29 cellular contexts compared by ENCODE assay signal in the genomic region with DNA sequence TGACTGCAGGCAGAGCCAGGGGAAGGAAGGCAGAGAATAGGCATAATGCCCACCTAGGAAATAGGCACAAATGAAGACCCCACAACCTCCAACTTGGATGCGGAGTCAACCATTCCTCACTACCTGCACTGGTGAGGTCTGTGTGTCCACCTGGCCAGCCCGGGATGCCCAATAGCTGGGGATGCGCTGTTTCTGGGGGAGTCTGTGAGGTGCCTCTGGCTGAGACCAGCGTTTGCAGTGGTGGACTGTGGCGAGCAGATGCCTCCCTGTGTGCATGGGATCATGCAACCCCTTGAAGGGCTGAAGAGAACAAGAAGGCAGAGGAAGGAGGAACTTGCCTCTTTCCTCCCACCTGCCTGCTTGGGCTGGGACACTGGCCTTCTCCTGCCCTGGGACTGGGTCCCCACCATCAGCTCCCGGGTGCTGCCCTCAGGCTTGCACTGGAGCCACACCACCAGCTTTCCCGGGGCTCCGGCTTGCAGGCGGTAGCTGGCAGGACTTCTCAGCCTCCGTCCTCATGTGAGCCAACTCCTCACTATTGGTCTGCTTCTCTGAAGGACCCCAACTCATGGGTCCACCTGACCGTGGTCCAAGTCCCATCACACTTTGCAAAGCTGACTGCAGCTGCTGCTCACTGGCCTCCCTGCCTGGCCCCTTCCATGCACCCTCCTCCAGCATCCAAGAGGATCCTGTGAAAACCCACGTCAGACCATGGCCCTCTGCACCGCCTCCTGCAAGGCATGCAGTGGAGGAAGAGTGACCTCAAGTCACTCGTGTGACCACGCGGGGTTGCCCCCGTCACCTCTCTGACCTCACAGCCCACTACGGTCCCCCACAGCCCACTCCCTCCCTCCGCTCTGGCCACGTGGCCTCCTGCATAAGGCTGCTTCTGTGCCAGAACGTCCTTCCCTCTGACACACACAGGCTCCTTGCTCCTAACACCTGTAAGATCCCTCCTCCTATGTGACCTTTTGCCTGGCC. TPM values are rescaled to one million over a fixed set of nuclear protein-coding genes. Genes with fewer than 3 reads are reported as not detected.
DNase-seq lines count a peak whose midpoint lies in the region; ATAC-seq, FAIRE-seq and TF ChIP-seq lines count a peak whose summit lies in the region.
"Had no signal": no experiment of that assay in that cellular context is flagged by ENCODE, and none has a peak within 500 bp of the region (broad histone marks: within the 10 kb centered on the region; RNA-seq: fewer than 3 reads in every experiment).

No MANE protein-coding gene starts in this region.

- peaks cover 19% of the 10 kb centered on the region for H3K4me1 Mint-ChIP-seq in activated naive CD4-positive, alpha-beta T cell treated with anti-CD3 and anti-CD28 coated beads, Interleukin-2, amount 50 U/mL, for 24 hours
- peaks cover 20% of the 10 kb centered on the region for H3K4me1 Mint-ChIP-seq in activated naive CD4-positive, alpha-beta T cell treated with anti-CD3 and anti-CD28 coated beads, Interleukin-2, amount 10 ng/mL, durations not matched to agents 7 days and 5 days
- peaks cover 12% of the 10 kb centered on the region in 2 donors for H3K4me1 Mint-ChIP-seq in effector memory CD8-positive, alpha-beta T cell (ENCODE audit: low read depth in 2 of 2)

- in situ Hi-C loops in K562 (cut with MboI), result no loop called here

- H3K9me3 ChIP-seq in K562 (replicated peaks; ENCODE audit: control insufficient read depth, insufficient read depth, low read depth, low read length) (no peaks in the 10 kb centered on the region), right lobe of liver (no peaks in the 10 kb centered on the region), psoas muscle (no peaks in the 10 kb centered on the region)
- H3K9me3 ChIP-seq: breast epithelium, MG63, SJSA1, transverse colon had no signal

- H3K4me2 ChIP-seq in K562 (ENCODE audit: insufficient read depth, low read length), result no peak overlapping the region

- intact Hi-C loops in K562 (cut with micrococcal nuclease), result no loop called here
- intact Hi-C loops in right lobe of liver (cut with DNase I), result loop anchor here (10.0 kb wide), 3 partner anchors 154 to 184 kb away; no protein-coding TSS in a partner anchor
- intact Hi-C loops in psoas muscle (cut with DNase I), result loop anchor here in 1 of 2 donors (10.0 kb wide), 1 partner anchor 164 kb away; no protein-coding TSS in a partner anchor

- no peaks in the 10 kb centered on the region for H3K79me2 ChIP-seq in K562 (ENCODE audit: control insufficient read depth, insufficient read depth, low read length)

- no peaks in the 10 kb centered on the region for H3K9me3 Mint-ChIP-seq in activated naive CD4-positive, alpha-beta T cell treated with anti-CD3 and anti-CD28 coated beads, Interleukin-2, amount 50 U/mL, for 24 hours
- H3K9me3 Mint-ChIP-seq in activated naive CD4-positive, alpha-beta T cell treated with anti-CD3 and anti-CD28 coated beads, Interleukin-2, amount 10 ng/mL, durations not matched to agents 7 days and 5 days, result no peaks in the 10 kb centered on the region
- H3K9me3 Mint-ChIP-seq in effector memory CD8-positive, alpha-beta T cell, result no peaks in the 10 kb centered on the region

- H3K27ac Mint-ChIP-seq in activated naive CD4-positive, alpha-beta T cell treated with anti-CD3 and anti-CD28 coated beads, Interleukin-2, amount 50 U/mL, for 24 hours, result peak overlapping the region; percentile 0
- no peak overlapping the region for H3K27ac Mint-ChIP-seq in activated naive CD4-positive, alpha-beta T cell treated with anti-CD3 and anti-CD28 coated beads, Interleukin-2, amount 10 ng/mL, durations not matched to agents 7 days and 5 days
- H3K27ac Mint-ChIP-seq in effector memory CD8-positive, alpha-beta T cell, result no peak overlapping the region
- H3K27ac Mint-ChIP-seq: activated CD4-positive, alpha-beta T cell treated with anti-CD3 and anti-CD28 coated beads for 36 hours had no signal

- DNase-seq in activated naive CD4-positive, alpha-beta T cell treated with anti-CD3 and anti-CD28 coated beads, Interleukin-2, amount 10 ng/mL, durations not matched to agents 7 days and 5 days, result no peak
- DNase-seq in K562 (ENCODE audit: extremely low read depth in 1 of 4, low spot score in 3 of 4), result no peak
- peak in 2 of 3 donors; percentile 15 to 53 for DNase-seq in right lobe of liver
- peak; percentile 6 to 28 for DNase-seq in psoas muscle
- no peak for DNase-seq in GM19240 (ENCODE audit: insufficient read length, low spot score)
- no peak for DNase-seq in effector memory CD8-positive, alpha-beta T cell
- DNase-seq in nucleus accumbens (lab: John Stamatoyannopoulos, UW), result no peak
- DNase-seq: activated CD4-positive, alpha-beta T cell treated with anti-CD3 and anti-CD28 coated beads for 36 hours; activated gamma-delta T cell treated with Interleukin-2 at 50 U/mL for 16 hours; activated T-cell treated with anti-CD3 and anti-CD28 coated beads, Interleukin-2, amount 50 U/mL, for 1 hour; AML-193; amniotic stem cell; cortex of kidney; DMS153; HCEC 1CT; KG1; mesendoderm; MG63; NCI-H1105 treated with DMSO at 0.1 percent for 48 hours; NCI-H2081; NCI-H2227 treated with DMSO at 0.1 percent for 48 hours; retina; stimulated activated CD4-positive, alpha-beta T cell treated with anti-CD3 and anti-CD28 coated beads, Interleukin-2, amount 100 ng/mL, for 48 hours had no signal

- H4K20me1 ChIP-seq in K562 (replicated peaks; ENCODE audit: control insufficient read depth, insufficient read depth, low read length), result peaks cover 30% of the 10 kb centered on the region

- H3K4me1 ChIP-seq in K562 (replicated peaks in 1 of 2; ENCODE audit: control insufficient read depth in 2 of 2, insufficient read depth in 2 of 2, low read length in 2 of 2), result peaks cover 0 to 18% of the 10 kb centered on the region in 2 experiments; a peak in 2 of 5 replicates
- peaks cover 0 to 12% (median 2%) of the 10 kb centered on the region in 4 donors for H3K4me1 ChIP-seq in right lobe of liver
- peaks cover 6% of the 10 kb centered on the region for H3K4me1 ChIP-seq in psoas muscle

- no peak overlapping the region for H3K9ac ChIP-seq in K562 (ENCODE audit: insufficient read depth in 1 of 2, low read depth in 2 of 2, low read length in 2 of 2)

- 2% methylated on average over 21 of the region's 21 CpGs for WGBS in K562 (ENCODE audit: insufficient coverage, low coverage, missing lambda C conversion rate)
- 82% methylated on average over 3 of the region's 21 CpGs for WGBS in right lobe of liver (ENCODE audit: insufficient coverage, low coverage, low lambda C conversion rate, missing lambda C conversion rate)
- WGBS in psoas muscle, 3 donors, result 69 to 70% (median 70%) methylated on average over 20 to 21 of the region's 21 CpGs

- no peak for TF ChIP-seq POLR2A in K562 (conservative IDR thresholded peaks at IDR 0.05)
- no peak for TF ChIP-seq POLR2A in right lobe of liver (IDR thresholded peaks at IDR 0.05)

- H3K36me3 ChIP-seq in K562 (ENCODE audit: control insufficient read depth, insufficient read depth, low read length) (no peaks in the 10 kb centered on the region), right lobe of liver (no peaks in the 10 kb centered on the region), psoas muscle (ENCODE audit: insufficient read depth in 1 of 2, low read depth in 1 of 2) (no peaks in the 10 kb centered on the region)
- H3K36me3 ChIP-seq: breast epithelium, MG63, SJSA1, transverse colon had no signal

- no TSS peak for BruUV-seq in K562 (replicated peaks; lab: Mats Ljungman, UMichigan)

- H3K4me3 Mint-ChIP-seq in activated naive CD4-positive, alpha-beta T cell treated with anti-CD3 and anti-CD28 coated beads, Interleukin-2, amount 50 U/mL, for 24 hours, result peak overlapping the region; percentile 23
- H3K4me3 Mint-ChIP-seq in activated naive CD4-positive, alpha-beta T cell treated with anti-CD3 and anti-CD28 coated beads, Interleukin-2, amount 10 ng/mL, durations not matched to agents 7 days and 5 days, result no peak overlapping the region
- H3K4me3 Mint-ChIP-seq in effector memory CD8-positive, alpha-beta T cell, result no peak overlapping the region
- H3K4me3 Mint-ChIP-seq: activated CD4-positive, alpha-beta T cell treated with anti-CD3 and anti-CD28 coated beads for 36 hours had no signal

- H3K27me3 Mint-ChIP-seq in activated naive CD4-positive, alpha-beta T cell treated with anti-CD3 and anti-CD28 coated beads, Interleukin-2, amount 50 U/mL, for 24 hours, result no peaks in the 10 kb centered on the region
- H3K27me3 Mint-ChIP-seq in activated naive CD4-positive, alpha-beta T cell treated with anti-CD3 and anti-CD28 coated beads, Interleukin-2, amount 10 ng/mL, durations not matched to agents 7 days and 5 days, result peaks cover 62% of the 10 kb centered on the region
- peaks cover 36 to 47% of the 10 kb centered on the region in 2 donors for H3K27me3 Mint-ChIP-seq in effector memory CD8-positive, alpha-beta T cell

- H3K36me3 Mint-ChIP-seq in activated naive CD4-positive, alpha-beta T cell treated with anti-CD3 and anti-CD28 coated beads, Interleukin-2, amount 50 U/mL, for 24 hours, result no peaks in the 10 kb centered on the region
- H3K36me3 Mint-ChIP-seq in activated naive CD4-positive, alpha-beta T cell treated with anti-CD3 and anti-CD28 coated beads, Interleukin-2, amount 10 ng/mL, durations not matched to agents 7 days and 5 days, result no peaks in the 10 kb centered on the region
- H3K36me3 Mint-ChIP-seq in effector memory CD8-positive, alpha-beta T cell (ENCODE audit: insufficient read depth), result no peaks in the 10 kb centered on the region

- ATAC-seq in K562 (no peak), right lobe of liver (no peak), psoas muscle (no peak)
- no peak for ATAC-seq in effector memory CD8-positive, alpha-beta T cell (replicated peaks)
- ATAC-seq: activated CD4-positive, alpha-beta T cell treated with anti-CD3 and anti-CD28 coated beads for 36 hours had no signal

- FAIRE-seq in K562 (lab: Jason Lieb, UNC), result no peak
- FAIRE-seq: A204.1, RCC 7860 had no signal

- TF ChIP-seq EP300 in K562 (IDR thresholded peaks at IDR 0.05; ENCODE audit: low read length), result no peak

- POLR2A ChIA-PET in K562 (lab: Yijun Ruan, JAX), result interaction anchor here (0.6 kb wide), 2 partner anchors 14 to 47 kb away, joined by 3 read pairs; no protein-coding TSS in a partner anchor

- H3K9me1 ChIP-seq in K562 (ENCODE audit: control insufficient read depth, insufficient read depth, low read length), result no peaks in the 10 kb centered on the region

- H3K4me3 ChIP-seq in K562 (no peak overlapping the region), right lobe of liver (no peak overlapping the region), psoas muscle (no peak overlapping the region)
- H3K4me3 ChIP-seq: breast epithelium, MG63, SJSA1, transverse colon had no signal

- no peak overlapping the region for H3K27ac ChIP-seq in K562 (ENCODE audit: extremely low read depth, low read depth, low read length)
- H3K27ac ChIP-seq in right lobe of liver, result no peak overlapping the region
- no peak overlapping the region for H3K27ac ChIP-seq in psoas muscle
- H3K27ac ChIP-seq: breast epithelium, SJSA1 had no signal

- TF ChIP-seq CTCF in K562 (IDR thresholded peaks at IDR 0.05 in 2 of 3, conservative IDR thresholded peaks at IDR 0.05 in 1 of 3; ENCODE audit: insufficient read depth in 2 of 3, low read depth in 1 of 3, low read length in 3 of 3), result no peak
- no peak for TF ChIP-seq CTCF in right lobe of liver (IDR thresholded peaks at IDR 0.05)
- TF ChIP-seq CTCF in psoas muscle (IDR thresholded peaks at IDR 0.05), result no peak

- no peak overlapping the region for H2AFZ ChIP-seq in K562 (ENCODE audit: low read depth, low read length)

- H3K27me3 ChIP-seq in K562 (ENCODE audit: control insufficient read depth in 2 of 2, insufficient read depth in 2 of 2, low read length in 2 of 2), result peaks cover 49 to 70% of the 10 kb centered on the region in 2 experiments
- no peaks in the 10 kb centered on the region for H3K27me3 ChIP-seq in right lobe of liver
- peaks cover 0 to 50% (median 9%) of the 10 kb centered on the region in 3 donors for H3K27me3 ChIP-seq in psoas muscle (ENCODE audit: insufficient read depth in 3 of 3, low read length in 2 of 3)
- H3K27me3 ChIP-seq: breast epithelium, transverse colon had no signal

- no peak for TF ChIP-seq RAD21 in K562 (CRISPR knock-in tag; conservative IDR thresholded peaks at IDR 0.05 in 1 of 2, IDR thresholded peaks at IDR 0.05 in 1 of 2)

- CTCF ChIA-PET in activated naive CD4-positive, alpha-beta T cell treated with anti-CD3 and anti-CD28 coated beads, Interleukin-2, amount 10 ng/mL, durations not matched to agents 7 days and 5 days (lab: Charles Lee), result no interaction called here
- CTCF ChIA-PET in K562 (lab: Yijun Ruan, JAX; ENCODE audit: low intra/inter-chr PET ratio), result no interaction called here

RNA-seq across cellular contexts. Expression of a gene that starts 2.7 kb away (rescaled TPM):
- 0.12 and 0.63 TPM in 2 replicates for total RNA-seq in K562 (2011; cell fraction: chromatin; rRNA removed; ENCODE audit: low replicate concordance)
- total RNA-seq in K562 (2011; cell fraction: nucleolus; rRNA removed), result 0.92 TPM in 1 of 2 replicates, not detected in the other
- total RNA-seq in K562 (2011; cell fraction: nucleoplasm; rRNA removed), result not detected in 2 replicates
- not detected in 2 replicates for total RNA-seq in K562 (2014; rRNA removed)
- not detected in 2 replicates for total RNA-seq in K562 (2014; rRNA removed; fragmentation: Illumina TruSeq; extraction: Trizol)
- not detected in 2 replicates for total RNA-seq in K562 (2015; rRNA removed; fragmentation: Illumina TruSeq; extraction: Trizol)
- 0.27 TPM in 1 of 2 replicates, not detected in the other for total RNA-seq in K562 (2021)
- 0.07 TPM in 1 of 2 replicates, not detected in the other for polyA plus RNA-seq in K562 (2011; rRNA removed)
- 0.13 TPM in 1 of 2 replicates, not detected in the other for polyA plus RNA-seq in K562 (2011; cell fraction: cytosol; rRNA removed)
- 0.15 TPM in 1 of 2 replicates, not detected in the other for polyA plus RNA-seq in K562 (2011; cell fraction: nucleus; rRNA removed)
- polyA plus RNA-seq in K562 (2012), result not detected in 2 replicates
- polyA plus RNA-seq in K562 (2014; fragmentation: Illumina TruSeq; extraction: Trizol), result not detected in 2 replicates
- not detected for polyA plus RNA-seq in K562 (2014; fragmentation: Nextera tagmentation; extraction: Ambion mirVana)
- not detected in 2 replicates for polyA plus RNA-seq in K562 (2014; rRNA removed)
- not detected in 2 replicates for polyA minus RNA-seq in K562 (2011; rRNA and poly(A)+ RNA removed)
- polyA minus RNA-seq in K562 (2011; cell fraction: cytosol; rRNA and poly(A)+ RNA removed), result not detected in 2 replicates
- polyA minus RNA-seq in K562 (2011; cell fraction: nucleus; rRNA and poly(A)+ RNA removed), result not detected in 2 replicates
- 1 to 10 TPM; 1.1 to 5.9 (median 3.3) TPM for total RNA-seq in right lobe of liver
- total RNA-seq in psoas muscle, result 1 to 10 TPM; 1.4 to 4.3 (median 1.8) TPM
- polyA plus RNA-seq in psoas muscle, result 1 to 10 TPM; 1.2 to 1.8 (median 1.8) TPM

Comparison
In these comparisons a context has a peak if more than half of its experiments do, and no peak if none do; other contexts are left out.
1. DNase-seq: peak in right lobe of liver (2 of 3) and psoas muscle (2 of 2); none in activated naive CD4-positive, alpha-beta T cell treated with anti-CD3 and anti-CD28 coated beads, Interleukin-2, amount 10 ng/mL, durations not matched to agents 7 days and 5 days (single experiment), K562 (0 of 4), GM19240 (single experiment), effector memory CD8-positive, alpha-beta T cell (0 of 3) and nucleus accumbens (0 of 56).